In the genomic region with DNA sequence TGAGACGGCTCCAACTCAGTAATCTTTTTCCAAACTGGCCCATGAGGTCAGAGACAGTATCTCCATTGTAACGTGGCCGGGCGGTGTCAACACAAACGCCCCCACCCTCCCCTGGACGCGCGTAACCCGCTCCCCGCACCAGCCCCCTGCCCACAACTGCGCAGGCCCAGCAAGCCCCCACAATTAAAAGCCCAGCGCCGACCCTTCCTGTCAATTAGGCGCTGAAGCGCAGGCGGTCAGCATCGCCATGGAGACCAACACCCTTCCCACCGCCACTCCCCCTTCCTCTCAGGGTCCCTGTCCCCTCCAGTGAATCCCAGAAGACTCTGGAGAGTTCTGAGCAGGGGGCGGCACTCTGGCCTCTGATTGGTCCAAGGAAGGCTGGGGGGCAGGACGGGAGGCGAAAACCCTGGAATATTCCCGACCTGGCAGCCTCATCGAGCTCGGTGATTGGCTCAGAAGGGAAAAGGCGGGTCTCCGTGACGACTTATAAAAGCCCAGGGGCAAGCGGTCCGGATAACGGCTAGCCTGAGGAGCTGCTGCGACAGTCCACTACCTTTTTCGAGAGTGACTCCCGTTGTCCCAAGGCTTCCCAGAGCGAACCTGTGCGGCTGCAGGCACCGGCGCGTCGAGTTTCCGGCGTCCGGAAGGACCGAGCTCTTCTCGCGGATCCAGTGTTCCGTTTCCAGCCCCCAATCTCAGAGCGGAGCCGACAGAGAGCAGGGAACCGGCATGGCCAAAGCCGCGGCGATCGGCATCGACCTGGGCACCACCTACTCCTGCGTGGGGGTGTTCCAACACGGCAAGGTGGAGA, we compare ENCODE assay signal across 7 cellular contexts. TPM values are rescaled to one million over a fixed set of nuclear protein-coding genes. Genes with fewer than 3 reads are reported as not detected.
DNase-seq lines count a peak whose midpoint lies in the region; ATAC-seq, FAIRE-seq and TF ChIP-seq lines count a peak whose summit lies in the region.

A gene (plus strand): TSS at position 519 of the 814 bp plus-strand sequence. CDS start 214 bp downstream, at position 733.
A gene (minus strand): TSS at position 259 of the 814 bp plus-strand sequence. CDS start 3,311 bp downstream, outside the sequence.

- H3K27ac Mint-ChIP-seq in T-cell = peak within 1 kb of the TSS; percentile 90 to 94

- intact Hi-C loops in left ventricle myocardium inferior (cut with micrococcal nuclease) = no loop called here
- intact Hi-C loops in pancreas (cut with DNase I) = no loop called here
- intact Hi-C loops in uterus (cut with DNase I; ENCODE audit: low total_unique reads) = no loop called here

- no peaks in the 10 kb centered on the region for H3K27me3 ChIP-seq in left ventricle myocardium inferior (ENCODE audit: low read depth)
- H3K27me3 ChIP-seq in pancreas = no peaks in the 10 kb centered on the region
- no peaks in the 10 kb centered on the region for H3K27me3 ChIP-seq in uterus

- H3K36me3 ChIP-seq in left ventricle myocardium inferior (no peaks in the 10 kb centered on the region), pancreas (no peaks in the 10 kb centered on the region), uterus (no peaks in the 10 kb centered on the region)

- H3K9me3 ChIP-seq in left ventricle myocardium inferior (replicated peaks) = no peaks in the 10 kb centered on the region
- no peaks in the 10 kb centered on the region for H3K9me3 ChIP-seq in pancreas
- H3K9me3 ChIP-seq in uterus = no peaks in the 10 kb centered on the region

- peak; percentile 80 for TF ChIP-seq POLR2A in GM18526 (IDR thresholded peaks at IDR 0.05; ENCODE audit: extremely low read depth, insufficient read length)
- peak; percentile 100 for TF ChIP-seq POLR2A in uterus (IDR thresholded peaks at IDR 0.05)

- no peaks in the 10 kb centered on the region for H3K27me3 Mint-ChIP-seq in T-cell

- 0% methylated on average over 47 to 56 of the region's 56 CpGs for WGBS in pancreas, 2 donors

- H3K4me1 ChIP-seq in left ventricle myocardium inferior = peaks cover 42% of the 10 kb centered on the region
- peaks cover 3 to 18% (median 16%) of the 10 kb centered on the region in 3 donors for H3K4me1 ChIP-seq in pancreas
- peaks cover 0 to 4% of the 10 kb centered on the region in 2 donors for H3K4me1 ChIP-seq in uterus

- in situ Hi-C loops in astrocyte of the spinal cord (cut with HindIII; ENCODE audit: low sequenced_read_pairs) = no loop called here

- H3K27ac ChIP-seq in left ventricle myocardium inferior (replicated peaks) = peak within 1 kb of the TSS; percentile 100
- peak within 1 kb of the TSS; percentile 78 to 100 (median 94) for H3K27ac ChIP-seq in pancreas
- peak within 1 kb of the TSS; percentile 96 to 100 for H3K27ac ChIP-seq in uterus

- H3K4me3 ChIP-seq in astrocyte of the spinal cord (ENCODE audit: low read depth, low read length) (peak within 1 kb of the TSS; percentile 62), left ventricle myocardium inferior (peak within 1 kb of the TSS; percentile 75), pancreas (peak within 1 kb of the TSS in 3 of 4 donors; percentile 33 to 44 (median 43)), uterus (peak within 1 kb of the TSS; percentile 58 to 67)

- CTCF ChIA-PET in T-cell (lab: Charles Lee) = interaction anchor here (0.6 to 0.9 kb wide), 4 partner anchors 8 to 263 kb away, joined by 3 to 6 read pairs (median 4); a partner anchor contains a TSS

- FAIRE-seq in pancreas (lab: Jason Lieb, UNC) = no peak

- H3K36me3 Mint-ChIP-seq in T-cell = peaks cover 10% of the 10 kb centered on the region

- peak within 1 kb of the TSS; percentile 89 to 92 (median 90) for H3K4me3 Mint-ChIP-seq in T-cell

- ATAC-seq in T-cell (replicated peaks in 1 of 4) = peak; percentile 7 to 19 (median 12)
- peak; percentile 36 to 85 (median 72) for ATAC-seq in pancreas

- no peak for TF ChIP-seq CTCF in astrocyte of the spinal cord (IDR thresholded peaks at IDR 0.05; ENCODE audit: low read depth, low read length)
- TF ChIP-seq CTCF in left ventricle myocardium inferior (IDR thresholded peaks at IDR 0.05; ENCODE audit: borderline replicate concordance) = no peak
- no peak for TF ChIP-seq CTCF in pancreas (IDR thresholded peaks at IDR 0.05)
- peak in 1 of 4 experiments; percentile 21 for TF ChIP-seq CTCF in uterus (IDR thresholded peaks at IDR 0.05)

- POLR2A ChIA-PET in T-cell (lab: Charles Lee) = interaction anchor here (0.6 to 0.8 kb wide), 3 partner anchors 9 to 303 kb away, joined by 4 to 16 read pairs (median 5); a partner anchor contains a TSS

- DNase-seq in NCI-H1092 treated with DMSO at 0.1 percent for 48 hours (lab: John Stamatoyannopoulos, UW) (peak; percentile 93), T-cell (peak in 6 of 34 experiments; percentile 22 to 60 (median 30)), astrocyte of the spinal cord (ENCODE audit: low read depth, low spot score) (peak; percentile 97), left ventricle myocardium inferior (peak; percentile 95), pancreas (peak; percentile 90 to 97 (median 94)), uterus (peak; percentile 97 to 98)

- H3K9me3 Mint-ChIP-seq in T-cell = no peaks in the 10 kb centered on the region

- peaks cover 30 to 54% (median 44%) of the 10 kb centered on the region in 3 donors for H3K4me1 Mint-ChIP-seq in T-cell

RNA-seq across cellular contexts. Expression of the first gene that starts in this region (rescaled TPM):
- total RNA-seq in T-cell (100 to 1,000 TPM in 1 of 5 donors, 10 to 100 TPM in 2, 1 to 10 TPM in 2; 8.8 to 117 (median 77.9) TPM), left ventricle myocardium inferior (271 TPM), pancreas (100 to 1,000 TPM in 1 of 6 donors, 10 to 100 TPM in 5; 18.2 to 195 (median 29.6) TPM), uterus (100 to 1,000 TPM in 3 of 4 donors, 10 to 100 TPM in 1; 98.8 to 261 (median 170) TPM)
- polyA plus RNA-seq in pancreas = 10 to 100 TPM; 51.7 to 85.0 TPM

RNA-seq across cellular contexts. Expression of the second gene that starts in this region (rescaled TPM):
- 1 to 10 TPM; 2.8 to 8.5 (median 8.1) TPM for total RNA-seq in T-cell
- 2.2 TPM for total RNA-seq in left ventricle myocardium inferior
- 1 to 10 TPM in 2 of 6 donors, under 1 TPM in 4; 0.51 to 1.2 (median 0.68) TPM for total RNA-seq in pancreas
- 1 to 10 TPM in 1 of 2 donors, under 1 TPM in 1; 0.46 to 1.0 TPM for polyA plus RNA-seq in pancreas
- total RNA-seq in uterus = 1 to 10 TPM in 3 of 4 donors, under 1 TPM in 1; 0.59 to 4.6 (median 2.3) TPM
